7 cellular contexts compared by ENCODE assay signal in the genomic region with DNA sequence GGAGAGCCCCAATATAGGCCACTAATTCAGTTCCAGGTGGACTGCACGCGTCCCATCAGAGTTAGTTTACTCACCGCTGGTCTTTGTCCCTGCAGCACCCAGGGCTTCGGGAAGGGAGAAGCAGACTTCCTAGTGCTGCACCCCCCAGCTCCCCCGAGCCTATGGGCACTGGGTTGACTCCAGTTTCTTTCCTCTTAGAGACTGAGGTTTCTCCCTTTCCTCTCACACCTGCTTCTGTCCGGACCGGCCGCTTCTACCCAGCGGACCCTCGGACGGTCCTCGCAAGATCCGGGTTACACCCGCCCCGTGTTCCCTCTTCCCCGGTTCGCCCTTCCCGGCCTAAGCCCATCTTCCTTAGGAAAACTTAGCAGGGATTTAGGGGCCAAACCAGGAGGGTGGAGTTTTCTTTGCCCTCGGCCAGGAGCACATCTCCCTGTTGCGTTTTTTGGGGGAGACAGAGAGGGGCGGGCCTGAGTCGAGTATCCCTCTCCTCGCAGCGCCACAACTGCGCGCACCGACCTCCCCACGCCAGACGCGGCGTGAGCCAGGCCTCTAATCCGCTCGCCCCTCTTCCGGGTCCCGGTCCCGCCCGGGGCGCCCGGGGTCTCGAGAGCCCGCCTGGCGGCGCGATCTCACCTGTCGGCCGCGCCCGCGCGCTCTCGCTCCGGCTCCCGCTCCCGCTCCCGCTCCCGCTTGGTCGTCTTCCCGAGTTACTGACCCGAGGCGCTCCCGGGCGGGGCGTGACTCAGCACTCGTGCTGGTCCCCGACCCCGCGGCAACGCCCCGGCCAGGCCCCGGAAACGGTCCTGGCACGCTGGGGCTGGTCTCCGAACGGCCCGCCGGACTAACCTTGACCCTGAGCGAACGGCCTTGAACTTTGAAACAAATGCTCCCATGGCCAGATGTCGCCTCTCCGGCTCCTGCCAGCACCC. TPM values are rescaled to one million over a fixed set of nuclear protein-coding genes. Genes with fewer than 3 reads are reported as not detected.
DNase-seq lines count a peak whose midpoint lies in the region; ATAC-seq, FAIRE-seq and TF ChIP-seq lines count a peak whose summit lies in the region.

Gene AIFM2, minus strand, starts transcription at position 728 of the 932 bp plus-strand sequence. CDS start 8,741 bp downstream, outside the sequence.

- peak within 1 kb of the TSS; percentile 94 to 97 for H3K9ac ChIP-seq in duodenal mucosa (ENCODE audit: low read depth in 1 of 2, low read length in 2 of 2)

- TF ChIP-seq CTCF in GM12872 (IDR thresholded peaks at IDR 0.05; ENCODE audit: insufficient read depth, low read depth, low read length) (0 out of 3 replicates have a peak, but pooled peaks have one; percentile 17), WTC11 (IDR thresholded peaks at IDR 0.05) (no peak), lower leg skin (IDR thresholded peaks at IDR 0.05) (peak in 1 of 3 donors; percentile 93)

- peaks cover 0 to 7% of the 10 kb centered on the region in 2 donors for H3K36me3 ChIP-seq in duodenal mucosa (ENCODE audit: control insufficient read depth in 1 of 2, insufficient read depth in 2 of 2, low read length in 2 of 2)

- FAIRE-seq in HTR-8/SVneo (lab: Jason Lieb, UNC): no peak

- ATAC-seq in GM21526 (IDR thresholded peaks at IDR 0.05; ENCODE audit: low FRiP score, unreplicated experiment) (peak; percentile 60), WTC11 (peak; percentile 79)
- ATAC-seq in stimulated activated effector memory CD8-positive, alpha-beta T cell treated with anti-CD3 and anti-CD28 coated beads, Interleukin-12 subunit alpha, Interleukin-12 subunit beta, amount 100 ng/mL, for 72 hours: peak; percentile 87

- H3K27ac Mint-ChIP-seq in WTC11: peak within 1 kb of the TSS; percentile 57; the same call in 1 of the 2 replicates
- peak within 1 kb of the TSS; percentile 98 for H3K27ac Mint-ChIP-seq in stimulated activated effector memory CD8-positive, alpha-beta T cell treated with anti-CD3 and anti-CD28 coated beads, Interleukin-12 subunit alpha, Interleukin-12 subunit beta, amount 100 ng/mL, for 72 hours

- H3K9me3 Mint-ChIP-seq in WTC11: no peaks in the 10 kb centered on the region
- H3K9me3 Mint-ChIP-seq in stimulated activated effector memory CD8-positive, alpha-beta T cell treated with anti-CD3 and anti-CD28 coated beads, Interleukin-12 subunit alpha, Interleukin-12 subunit beta, amount 100 ng/mL, for 72 hours: no peaks in the 10 kb centered on the region

- no peaks in the 10 kb centered on the region for H3K9me3 ChIP-seq in duodenal mucosa (ENCODE audit: control insufficient read depth in 1 of 2, low read length in 2 of 2)

- H3K4me3 ChIP-seq in duodenal mucosa (ENCODE audit: low read depth in 1 of 2, low read length in 2 of 2): peak within 1 kb of the TSS; percentile 85 to 87
- peak within 1 kb of the TSS; percentile 53 for H3K4me3 ChIP-seq in lower leg skin (ENCODE audit: low read depth, poor library complexity, severe bottlenecking)

- whole genome bisulfite sequencing in lower leg skin, 2 donors: 7 to 10% methylated on average over 26 to 52 of the region's 80 CpGs

- H3K4me1 ChIP-seq in duodenal mucosa (ENCODE audit: control insufficient read depth in 1 of 2, insufficient read depth in 2 of 2, low read length in 2 of 2): peaks cover 18 to 26% of the 10 kb centered on the region in 2 donors

- DNase-seq in HTR-8/SVneo (ENCODE audit: insufficient read length, low spot score) (peak; percentile 83), WTC11 (ENCODE audit: low spot score) (peak; percentile 81), lower leg skin (ENCODE audit: low spot score in 2 of 2) (peak; percentile 72 to 96)
- peak; percentile 39 to 77 for DNase-seq in stimulated activated effector memory CD8-positive, alpha-beta T cell treated with anti-CD3 and anti-CD28 coated beads, Interleukin-12 subunit alpha, Interleukin-12 subunit beta, amount 100 ng/mL, for 72 hours (ENCODE audit: low spot score in 2 of 2)

- no peak for TF ChIP-seq POLR2A in lower leg skin (IDR thresholded peaks at IDR 0.05)

- H3K27me3 Mint-ChIP-seq in WTC11 (ENCODE audit: low read depth): peaks cover 24% of the 10 kb centered on the region

- intact Hi-C loops in lower leg skin (cut with DNase I; ENCODE audit: low total_unique reads): no loop called here

- peak within 1 kb of the TSS; percentile 57 for H3K27ac ChIP-seq in duodenal mucosa (ENCODE audit: low read depth, low read length)

- no peaks in the 10 kb centered on the region for H3K27me3 ChIP-seq in duodenal mucosa (ENCODE audit: control insufficient read depth in 1 of 2, insufficient read depth in 2 of 2, low read length in 2 of 2)

- POLR2A ChIA-PET in WTC11 (lab: Charles Lee): no interaction called here

- H3K4me3 Mint-ChIP-seq in WTC11: peak within 1 kb of the TSS; percentile 88
- peak within 1 kb of the TSS; percentile 89 for H3K4me3 Mint-ChIP-seq in stimulated activated effector memory CD8-positive, alpha-beta T cell treated with anti-CD3 and anti-CD28 coated beads, Interleukin-12 subunit alpha, Interleukin-12 subunit beta, amount 100 ng/mL, for 72 hours

- H3K4me1 Mint-ChIP-seq in WTC11: peaks cover 12% of the 10 kb centered on the region
- peaks cover 33% of the 10 kb centered on the region for H3K4me1 Mint-ChIP-seq in stimulated activated effector memory CD8-positive, alpha-beta T cell treated with anti-CD3 and anti-CD28 coated beads, Interleukin-12 subunit alpha, Interleukin-12 subunit beta, amount 100 ng/mL, for 72 hours

- no peaks in the 10 kb centered on the region for H3K36me3 Mint-ChIP-seq in WTC11
- H3K36me3 Mint-ChIP-seq in stimulated activated effector memory CD8-positive, alpha-beta T cell treated with anti-CD3 and anti-CD28 coated beads, Interleukin-12 subunit alpha, Interleukin-12 subunit beta, amount 100 ng/mL, for 72 hours: peaks cover 12% of the 10 kb centered on the region

- CTCF ChIA-PET in WTC11 (lab: Charles Lee): interaction anchor here (1.4 kb wide), 1 partner anchor 16 kb away, joined by 4 read pairs; no protein-coding TSS in a partner anchor

TF ChIP-seq in WTC11, 78 proteins besides CTCF, POLR2A, EP300 and RAD21 (continues in another document):
- TF ChIP-seq CREM (CRISPR knock-in tag; IDR thresholded peaks at IDR 0.05) (0 out of 2 replicates have a peak, but pooled peaks have one; percentile 34), NFE2L1 (CRISPR knock-in tag; IDR thresholded peaks at IDR 0.05) (peak; percentile 90), CBFB (CRISPR knock-in tag; IDR thresholded peaks at IDR 0.05; ENCODE audit: low read depth) (no peak), HMGXB4 (CRISPR knock-in tag; IDR thresholded peaks at IDR 0.05) (peak; percentile 89; the same call in 1 of the 2 replicates), GABPB1 (CRISPR knock-in tag; IDR thresholded peaks at IDR 0.05) (peak; percentile 50; the same call in 1 of the 2 replicates), ESRRA (CRISPR knock-in tag; IDR thresholded peaks at IDR 0.05; ENCODE audit: borderline replicate concordance) (peak; percentile 82; the same call in 1 of the 2 replicates), E2F5 (CRISPR knock-in tag; IDR thresholded peaks at IDR 0.05) (0 out of 2 replicates have a peak, but pooled peaks have one; percentile 44)

RNA-seq across cellular contexts. Expression of gene AIFM2, which starts in this region (rescaled TPM):
- total RNA-seq in WTC11 (2021) (4.4 to 5.2 TPM (median 4.6 TPM) in 3 replicates), lower leg skin (1 to 10 TPM; 6.3 to 8.2 (median 7.0) TPM)

Comparison
In these comparisons a context has a peak if more than half of its experiments do, and no peak if none do; other contexts are left out.
1. Peak in every context shown above with its lines: DNase-seq, ATAC-seq, H3K4me3 ChIP-seq and H3K27ac ChIP-seq.